Comparison of ENCODE assay signal across 7 cellular contexts in genomic region chr12:46197876-46198275, GRCh38.
"Had no signal": no experiment of that assay in that cellular context is flagged by ENCODE, and none has a peak within 500 bp of the region (broad histone marks: within the 10 kb centered on the region; RNA-seq: fewer than 3 reads in every experiment).

No MANE protein-coding gene starts in this region.

- H3K27ac ChIP-seq: colonic mucosa, foreskin keratinocyte, ovary had no signal

- ATAC-seq: activated CD8-positive, alpha-beta T cell treated with anti-CD3 and anti-CD28 coated beads for 36 hours; foreskin keratinocyte; left cardiac atrium had no signal

- DNase-seq: activated CD8-positive, alpha-beta memory T cell treated with anti-CD3 and anti-CD28 coated beads, Interleukin-2, amount 50 U/mL, for 4 hours; activated CD8-positive, alpha-beta T cell treated with anti-CD3 and anti-CD28 coated beads for 36 hours; colonic mucosa; foreskin keratinocyte; left cardiac atrium; ovary; stimulated activated CD4-positive, alpha-beta T cell treated with anti-CD3 and anti-CD28 coated beads, Interleukin-4, amount 100 ng/mL, for 4 hours had no signal

- H3K36me3 ChIP-seq: ovary had no signal

- H3K27me3 Mint-ChIP-seq: activated CD8-positive, alpha-beta T cell treated with anti-CD3 and anti-CD28 coated beads for 36 hours had no signal

- H3K4me1 ChIP-seq: colonic mucosa, foreskin keratinocyte had no signal

- H3K4me3 Mint-ChIP-seq: activated CD8-positive, alpha-beta T cell treated with anti-CD3 and anti-CD28 coated beads for 36 hours had no signal

- H3K9me3 ChIP-seq: colonic mucosa, ovary had no signal

- H3K27ac Mint-ChIP-seq: activated CD8-positive, alpha-beta T cell treated with anti-CD3 and anti-CD28 coated beads for 36 hours had no signal

- H3K4me3 ChIP-seq: colonic mucosa, ovary had no signal

- H3K27me3 ChIP-seq: colonic mucosa, foreskin keratinocyte, ovary had no signal
